In genomic region chr1:77594366-77595112, GRCh38 we compare ENCODE assay signal across 13 cellular contexts.
A peak's percentile ranks its signal among the peaks of the same experiment; 100 is the strongest.
DNase-seq lines count a peak whose midpoint lies in the region; ATAC-seq and TF ChIP-seq lines count a peak whose summit lies in the region.
"Had no signal": no experiment of that assay in that cellular context is flagged by ENCODE, and none has a peak within 500 bp of the region (broad histone marks: within the 10 kb centered on the region; RNA-seq: fewer than 3 reads in every experiment).

No MANE protein-coding gene starts in this region.

- H3K27ac ChIP-seq in Peyer's patch, result no peak overlapping the region
- H3K27ac ChIP-seq: gastrocnemius medialis, GM23248, thoracic aorta had no signal

- no peaks in the 10 kb centered on the region for H3K36me3 ChIP-seq in Peyer's patch
- H3K36me3 ChIP-seq: thoracic aorta had no signal

- TF ChIP-seq POLR2A in Peyer's patch (IDR thresholded peaks at IDR 0.05), result no peak

- no peak overlapping the region for H3K4me3 ChIP-seq in Peyer's patch
- H3K4me3 ChIP-seq: gastrocnemius medialis, GM23248, thoracic aorta had no signal

- ATAC-seq in GM18498 (IDR thresholded peaks at IDR 0.05; ENCODE audit: unreplicated experiment) (peak; percentile 96), GM19452 (IDR thresholded peaks at IDR 0.05; ENCODE audit: unreplicated experiment) (peak; percentile 91), HG02885 (IDR thresholded peaks at IDR 0.05; ENCODE audit: poor library complexity, unreplicated experiment) (peak; percentile 88)
- ATAC-seq: gastrocnemius medialis had no signal

- H3K9me3 ChIP-seq in Peyer's patch, result no peaks in the 10 kb centered on the region
- H3K9me3 ChIP-seq: gastrocnemius medialis, thoracic aorta had no signal

- H3K4me1 ChIP-seq in Peyer's patch, result no peaks in the 10 kb centered on the region

- TF ChIP-seq CTCF in Peyer's patch (IDR thresholded peaks at IDR 0.05), result no peak

- DNase-seq in NCI-H1105 (lab: John Stamatoyannopoulos, UW), result peak; percentile 42
- no peak for DNase-seq in kidney tubule cell (ENCODE audit: low spot score)
- DNase-seq in 8988T, result no peak
- no peak for DNase-seq in Peyer's patch
- no peak for DNase-seq in C1 segment of cervical spinal cord (lab: John Stamatoyannopoulos, UW)
- DNase-seq: activated CD4-positive, alpha-beta memory T cell treated with anti-CD3 and anti-CD28 coated beads for 36 hours; gastrocnemius medialis; GM23248; NCI-H1417 treated with DMSO at 0.1 percent for 48 hours had no signal

- no peaks in the 10 kb centered on the region for H3K27me3 ChIP-seq in Peyer's patch
- H3K27me3 ChIP-seq: gastrocnemius medialis had no signal
